In genomic region chr10:128865398-128865797, GRCh38 we compare ENCODE assay signal across 26 cellular contexts.
DNase-seq lines count a peak whose midpoint lies in the region; ATAC-seq and TF ChIP-seq lines count a peak whose summit lies in the region.
"Had no signal": no experiment of that assay in that cellular context is flagged by ENCODE, and none has a peak within 500 bp of the region (broad histone marks: within the 10 kb centered on the region; RNA-seq: fewer than 3 reads in every experiment).

No MANE protein-coding gene starts in this region.

- H3K79me1 ChIP-seq in H9 (ENCODE audit: insufficient read depth, low read depth, low read length, poor library complexity, severe bottlenecking) (no peaks in the 10 kb centered on the region), neuronal stem cell (ENCODE audit: low read depth, low read length) (no peaks in the 10 kb centered on the region)

- H3K27me3 ChIP-seq in BLaER1: no peaks in the 10 kb centered on the region
- no peaks in the 10 kb centered on the region for H3K27me3 ChIP-seq in H9 (ENCODE audit: insufficient read depth, low read length)
- no peaks in the 10 kb centered on the region for H3K27me3 ChIP-seq in esophagus muscularis mucosa
- H3K27me3 ChIP-seq in neuronal stem cell (ENCODE audit: control insufficient read depth in 3 of 3, insufficient read depth in 3 of 3, low read depth in 1 of 3, low read length in 3 of 3): no peaks in the 10 kb centered on the region
- H3K27me3 ChIP-seq in gastroesophageal sphincter: no peaks in the 10 kb centered on the region
- H3K27me3 ChIP-seq: BE2C, MG63 had no signal

- H3K14ac ChIP-seq in H9 (ENCODE audit: insufficient read depth, low read length) (peak overlapping the region; percentile 24; the same call in 1 of the 2 replicates), neuronal stem cell (ENCODE audit: low read length) (no peak overlapping the region)

- H2BK120ac ChIP-seq in H9 (ENCODE audit: low read depth, low read length, poor library complexity, severe bottlenecking) (no peak overlapping the region), neuronal stem cell (ENCODE audit: low read depth, low read length) (no peak overlapping the region)

- H3K18ac ChIP-seq in H9 (ENCODE audit: insufficient read length, low read depth, low read length) (no peak overlapping the region), neuronal stem cell (ENCODE audit: low read length) (peak overlapping the region; percentile 29)

- H3K9me3 ChIP-seq in BLaER1 (no peaks in the 10 kb centered on the region), H9 (ENCODE audit: control insufficient read depth, low read depth, low read length) (no peaks in the 10 kb centered on the region), esophagus muscularis mucosa (no peaks in the 10 kb centered on the region), neuronal stem cell (replicated peaks in 1 of 2; ENCODE audit: control insufficient read depth in 2 of 2, insufficient read depth in 1 of 2, low read depth in 1 of 2, low read length in 2 of 2) (no peaks in the 10 kb centered on the region), gastroesophageal sphincter (no peaks in the 10 kb centered on the region), OCI-LY7 (ENCODE audit: low read length) (no peaks in the 10 kb centered on the region)
- H3K9me3 ChIP-seq: BE2C, MG63 had no signal

- H3K4me2 ChIP-seq in BLaER1: peak overlapping the region; percentile 52
- no peak overlapping the region for H3K4me2 ChIP-seq in H9 (ENCODE audit: insufficient read depth, insufficient read length, low read length)
- no peak overlapping the region for H3K4me2 ChIP-seq in neuronal stem cell (ENCODE audit: insufficient read depth, low read length, poor library complexity, severe bottlenecking)
- no peak overlapping the region for H3K4me2 ChIP-seq in OCI-LY7 (ENCODE audit: low read length)

- H2AK5ac ChIP-seq in H9 (ENCODE audit: insufficient read length, low read length) (no peak overlapping the region), neuronal stem cell (ENCODE audit: low read depth, low read length) (no peak overlapping the region)

- TF ChIP-seq EP300 in esophagus muscularis mucosa (IDR thresholded peaks at IDR 0.05) (no peak), gastroesophageal sphincter (IDR thresholded peaks at IDR 0.05) (no peak)

- H3K56ac ChIP-seq in H9 (ENCODE audit: insufficient read length, low read depth, low read length): no peak overlapping the region

- CTCF ChIA-PET in OCI-LY7 (lab: Charles Lee; ENCODE audit: unreplicated experiment): no interaction called here

- TF ChIP-seq POLR2A in esophagus muscularis mucosa (IDR thresholded peaks at IDR 0.05; ENCODE audit: low read depth) (no peak), gastroesophageal sphincter (IDR thresholded peaks at IDR 0.05) (no peak)

- no peak overlapping the region for H3T11ph ChIP-seq in H9 (ENCODE audit: low read length)

- peaks cover 3 to 4% of the 10 kb centered on the region in 2 experiments; a peak in 2 of 4 replicates for H3K4me1 Mint-ChIP-seq in H9

- no peaks in the 10 kb centered on the region; a peak in 2 of 5 replicates for H3K9me3 Mint-ChIP-seq in H9
- H3K9me3 Mint-ChIP-seq: CD4-positive, alpha-beta T cell had no signal

- H2BK12ac ChIP-seq in H9 (ENCODE audit: insufficient read length, low read depth, low read length): no peak overlapping the region
- H2BK12ac ChIP-seq in neuronal stem cell (ENCODE audit: low read length): no peak overlapping the region

- intact Hi-C loops in esophagus muscularis mucosa (cut with DNase I) (no loop called here), left ventricle myocardium superior (cut with micrococcal nuclease) (loop anchor here (10.0 kb wide), 1 partner anchor 231 kb away; no protein-coding TSS in a partner anchor), OCI-LY7 (cut with micrococcal nuclease; ENCODE audit: unreplicated experiment) (no loop called here)

- BruUV-seq in OCI-LY7 (replicated peaks; lab: Mats Ljungman, UMichigan): no TSS peak

- H3K4me1 ChIP-seq in BLaER1 (peaks cover 11% of the 10 kb centered on the region), H9 (ENCODE audit: insufficient read depth, low read length) (no peaks in the 10 kb centered on the region), esophagus muscularis mucosa (peaks cover 0 to 6% (median 0%) of the 10 kb centered on the region in 4 donors), neuronal stem cell (ENCODE audit: control insufficient read depth in 2 of 2, insufficient read depth in 1 of 2, low read depth in 1 of 2, low read length in 2 of 2) (peaks cover 0 to 11% of the 10 kb centered on the region in 2 donors), gastroesophageal sphincter (no peaks in the 10 kb centered on the region), OCI-LY7 (ENCODE audit: insufficient read depth, low read length, poor library complexity, severe bottlenecking) (no peaks in the 10 kb centered on the region)
- H3K4me1 ChIP-seq: BE2C had no signal

- H2BK20ac ChIP-seq in H9 (ENCODE audit: low read depth, low read length, poor library complexity, severe bottlenecking): no peak overlapping the region

- H4K91ac ChIP-seq in H9 (ENCODE audit: insufficient read length, low read depth, low read length): no peak overlapping the region
- no peak overlapping the region for H4K91ac ChIP-seq in neuronal stem cell (ENCODE audit: low read depth, low read length, poor library complexity)

- POLR2A ChIA-PET in OCI-LY7 (lab: Charles Lee): no interaction called here

- H3K4ac ChIP-seq in H9 (ENCODE audit: low read depth, low read length) (no peak overlapping the region), neuronal stem cell (ENCODE audit: low read length) (no peak overlapping the region)

- TF ChIP-seq CTCF in H9 (conservative IDR thresholded peaks at IDR 0.05) (no peak), esophagus muscularis mucosa (IDR thresholded peaks at IDR 0.05) (no peak), gastroesophageal sphincter (IDR thresholded peaks at IDR 0.05) (no peak), OCI-LY7 (conservative IDR thresholded peaks at IDR 0.05; ENCODE audit: low read length) (no peak)

- no peaks in the 10 kb centered on the region for H3K23me2 ChIP-seq in H9 (ENCODE audit: insufficient read length, low read depth, low read length, poor library complexity, severe bottlenecking)

- no peak for ATAC-seq in stimulated activated naive CD8-positive, alpha-beta T cell treated with anti-CD3 and anti-CD28 coated beads, Interleukin-15, Interleukin-2, amounts not matched to agents 100 U/mL and 50 U/mL, for 24 hours
- ATAC-seq in gastroesophageal sphincter: no peak
- ATAC-seq in left ventricle myocardium superior: no peak
- ATAC-seq: Panc1 had no signal

- H3K36me3 Mint-ChIP-seq in H9 (ENCODE audit: insufficient read depth in 1 of 3, low read depth in 3 of 3): no peaks in the 10 kb centered on the region; a peak in 1 of 7 replicates

- H3K9me2 ChIP-seq in OCI-LY7 (ENCODE audit: insufficient read depth, low read length): no peaks in the 10 kb centered on the region

- no peak overlapping the region for H4K5ac ChIP-seq in H9 (ENCODE audit: insufficient read length, low read depth, low read length)

- H2BK5ac ChIP-seq in H9 (ENCODE audit: insufficient read length, low read length) (no peak overlapping the region), neuronal stem cell (ENCODE audit: low read length) (no peak overlapping the region)

- H3K9ac ChIP-seq in BLaER1: no peak overlapping the region
- no peak overlapping the region for H3K9ac ChIP-seq in H9 (ENCODE audit: extremely low read depth, insufficient read length, low read length)
- H3K9ac ChIP-seq in neuronal stem cell (ENCODE audit: low read depth, low read length, poor library complexity): no peak overlapping the region

- no CpG with 5 or more reads among the region's 7 CpGs for WGBS in H9 (ENCODE audit: extremely low coverage, insufficient read length, low lambda C conversion rate)
- 93% methylated on average over 7 of the region's 7 CpGs for WGBS in esophagus muscularis mucosa
- WGBS in neuronal stem cell (ENCODE audit: extremely low coverage in 2 of 2, insufficient read length in 2 of 2, insufficient replicate concordance in 1 of 2), 2 donors: no CpG with 5 or more reads among the region's 7 CpGs
- 88 to 100% methylated on average over 1 to 5 of the region's 7 CpGs for WGBS in gastroesophageal sphincter (ENCODE audit: low coverage in 1 of 2), 2 donors

- no peak overlapping the region for H3K4me3 Mint-ChIP-seq in H9
- H3K4me3 Mint-ChIP-seq: CD4-positive, alpha-beta T cell; HFFc6 had no signal

- H3K27me3 Mint-ChIP-seq in H9 (ENCODE audit: low read depth): no peaks in the 10 kb centered on the region
- H3K27me3 Mint-ChIP-seq: CD4-positive, alpha-beta T cell had no signal

- H3K27ac ChIP-seq in BLaER1 (no peak overlapping the region), H9 (ENCODE audit: insufficient read length, low read depth, low read length) (no peak overlapping the region), esophagus muscularis mucosa (replicated peaks in 1 of 4) (no peak overlapping the region), neuronal stem cell (replicated peaks; ENCODE audit: low read length) (no peak overlapping the region), gastroesophageal sphincter (no peak overlapping the region), OCI-LY7 (ENCODE audit: low read depth, low read length, poor library complexity, severe bottlenecking) (no peak overlapping the region)
- H3K27ac ChIP-seq: RWPE1 had no signal

- H2AFZ ChIP-seq in H9 (ENCODE audit: low read length) (no peak overlapping the region), neuronal stem cell (ENCODE audit: low read length) (no peak overlapping the region), OCI-LY7 (ENCODE audit: low read length) (no peak overlapping the region)

- H3K4me3 ChIP-seq in BLaER1 (no peak overlapping the region), esophagus muscularis mucosa (no peak overlapping the region), neuronal stem cell (ENCODE audit: low read length in 2 of 2) (no peak overlapping the region), gastroesophageal sphincter (no peak overlapping the region), OCI-LY7 (ENCODE audit: low read depth, low read length, poor library complexity, severe bottlenecking) (no peak overlapping the region)
- H3K4me3 ChIP-seq: MG63 had no signal

- DNase-seq in H9 (no peak), esophagus muscularis mucosa (ENCODE audit: extremely low spot score) (peak; percentile 68), neuronal stem cell (ENCODE audit: low spot score) (no peak), left ventricle myocardium superior (no peak), OCI-LY7 (ENCODE audit: low spot score) (no peak)
- DNase-seq in stimulated activated naive CD8-positive, alpha-beta T cell treated with anti-CD3 and anti-CD28 coated beads, Interleukin-15, Interleukin-2, amounts not matched to agents 100 U/mL and 50 U/mL, for 24 hours: no peak
- DNase-seq: 8988T; ACHN; BE2C; CD4-positive, alpha-beta T cell; H7; HFFc6; IMR-90; KG1; MG63; NCI-H1105 treated with DMSO at 0.1 percent for 48 hours; NCI-H146; NCI-H1930; NCI-H2107; NCI-H446 treated with DMSO at 0.1 percent for 48 hours; NCI-H526; SHP77 had no signal

- H4K20me1 ChIP-seq in BLaER1 (no peaks in the 10 kb centered on the region), H9 (ENCODE audit: control insufficient read depth, insufficient read depth, insufficient read length) (no peaks in the 10 kb centered on the region), OCI-LY7 (ENCODE audit: insufficient read depth, low read length) (no peaks in the 10 kb centered on the region)

- H3K36me3 ChIP-seq in BLaER1 (no peaks in the 10 kb centered on the region), esophagus muscularis mucosa (no peaks in the 10 kb centered on the region), neuronal stem cell (replicated peaks in 1 of 2; ENCODE audit: control insufficient read depth in 2 of 2, insufficient read depth in 2 of 2, low read length in 2 of 2) (no peaks in the 10 kb centered on the region), gastroesophageal sphincter (no peaks in the 10 kb centered on the region), OCI-LY7 (ENCODE audit: insufficient read depth, low read length) (no peaks in the 10 kb centered on the region)
- H3K36me3 ChIP-seq: BE2C, MG63 had no signal

- no peak overlapping the region for H3K27ac Mint-ChIP-seq in H9
- H3K27ac Mint-ChIP-seq: CD4-positive, alpha-beta T cell; HFFc6 had no signal

- H3K79me2 ChIP-seq in H9 (ENCODE audit: insufficient read depth, low read length): no peaks in the 10 kb centered on the region
- H3K79me2 ChIP-seq in OCI-LY7 (ENCODE audit: insufficient read depth, low read depth, low read length): no peaks in the 10 kb centered on the region

- H3K23ac ChIP-seq in H9 (ENCODE audit: insufficient read length, low read depth, low read length) (no peak overlapping the region), neuronal stem cell (ENCODE audit: low read depth, low read length, poor library complexity) (no peak overlapping the region)

- no peak overlapping the region for H4K8ac ChIP-seq in H9 (replicated peaks; ENCODE audit: insufficient read length, low read depth, low read length)
- no peak overlapping the region for H4K8ac ChIP-seq in neuronal stem cell (ENCODE audit: low read depth, low read length)

- no peak overlapping the region for H2BK15ac ChIP-seq in H9 (ENCODE audit: low read depth, low read length)
- no peak overlapping the region for H2BK15ac ChIP-seq in neuronal stem cell (ENCODE audit: low read length)
